In genomic region chr4:172881645-172882044, GRCh38 we compare ENCODE assay signal across 13 cellular contexts.
DNase-seq lines count a peak whose midpoint lies in the region; ATAC-seq and TF ChIP-seq lines count a peak whose summit lies in the region.
"Had no signal": no experiment of that assay in that cellular context is flagged by ENCODE, and none has a peak within 500 bp of the region (broad histone marks: within the 10 kb centered on the region; RNA-seq: fewer than 3 reads in every experiment).

No MANE protein-coding gene starts in this region.

- H3K27me3 ChIP-seq in esophagus squamous epithelium, result no peaks in the 10 kb centered on the region
- H3K27me3 ChIP-seq: BLaER1 treated with 17β-estradiol and CSF1 and Interleukin-3, amounts not matched to agents 10 nM and 100 nM had no signal

- no peaks in the 10 kb centered on the region for H3K36me3 ChIP-seq in esophagus squamous epithelium
- H3K36me3 ChIP-seq: BLaER1 treated with 17β-estradiol and CSF1 and Interleukin-3, amounts not matched to agents 10 nM and 100 nM had no signal

- no peak overlapping the region for H3K4me3 ChIP-seq in esophagus squamous epithelium
- H3K4me3 ChIP-seq: BLaER1 treated with 17β-estradiol and CSF1 and Interleukin-3, amounts not matched to agents 10 nM and 100 nM; K562 had no signal

- H3K9me3 ChIP-seq in esophagus squamous epithelium, result no peaks in the 10 kb centered on the region

- TF ChIP-seq CTCF in esophagus squamous epithelium (IDR thresholded peaks at IDR 0.05), result no peak

- WGBS in esophagus squamous epithelium, 2 donors, result 82% methylated on average over 6 of the region's 6 CpGs

- H3K4me1 ChIP-seq in esophagus squamous epithelium, result no peaks in the 10 kb centered on the region
- H3K4me1 ChIP-seq: BLaER1 treated with 17β-estradiol and CSF1 and Interleukin-3, amounts not matched to agents 10 nM and 100 nM had no signal

- TF ChIP-seq POLR2A in esophagus squamous epithelium (IDR thresholded peaks at IDR 0.05), result no peak

- no peak overlapping the region for H3K27ac ChIP-seq in esophagus squamous epithelium
- H3K27ac ChIP-seq: BLaER1 treated with 17β-estradiol and CSF1 and Interleukin-3, amounts not matched to agents 10 nM and 100 nM had no signal

- intact Hi-C loops in esophagus squamous epithelium (cut with DNase I), result no loop called here

- peak; percentile 69 for ATAC-seq in GM18868 (IDR thresholded peaks at IDR 0.05; ENCODE audit: unreplicated experiment)
- peak; percentile 50 for ATAC-seq in HG03565 (IDR thresholded peaks at IDR 0.05; ENCODE audit: unreplicated experiment)
- ATAC-seq in HG03378 (IDR thresholded peaks at IDR 0.05; ENCODE audit: unreplicated experiment), result no peak
- ATAC-seq: CD8-positive, alpha-beta T cell; K562 had no signal

- DNase-seq in OCI-M1 (lab: John Stamatoyannopoulos, UW) (peak; percentile 15), esophagus squamous epithelium (lab: John Stamatoyannopoulos, UW) (no peak), DMS153 (lab: John Stamatoyannopoulos, UW) (no peak)
- DNase-seq: Calu3; CD8-positive, alpha-beta T cell; DMS53; H9; IMR-90 had no signal
